In genomic region chr4:142687547-142688275, GRCh38 we compare ENCODE assay signal across 20 cellular contexts.
A peak's percentile ranks its signal among the peaks of the same experiment; 100 is the strongest.
DNase-seq lines count a peak whose midpoint lies in the region; ATAC-seq and TF ChIP-seq lines count a peak whose summit lies in the region.
"Had no signal": no experiment of that assay in that cellular context is flagged by ENCODE, and none has a peak within 500 bp of the region (broad histone marks: within the 10 kb centered on the region; RNA-seq: fewer than 3 reads in every experiment).

No MANE protein-coding gene starts in this region.

- TF ChIP-seq CTCF in cardiac muscle cell (IDR thresholded peaks at IDR 0.05; ENCODE audit: low read depth, low read length) (no peak), Calu3 (IDR thresholded peaks at IDR 0.05; ENCODE audit: unreplicated experiment) (no peak), foreskin keratinocyte (conservative IDR thresholded peaks at IDR 0.05) (no peak)

- H3K27ac ChIP-seq in cardiac muscle cell (peak overlapping the region; percentile 13), right cardiac atrium (ENCODE audit: low read length) (no peak overlapping the region), foreskin keratinocyte (no peak overlapping the region)
- H3K27ac ChIP-seq: C4-2B, RWPE1 had no signal

- CTCF ChIA-PET in activated CD4-positive, alpha-beta T cell treated with anti-CD3 and anti-CD28 coated beads, Interleukin-2, amount 10 ng/mL, durations not matched to agents 7 days and 5 days (lab: Charles Lee): interaction anchor here (2.0 kb wide), 1 partner anchor 9 kb away, joined by 6 read pairs; no protein-coding TSS in a partner anchor
- CTCF ChIA-PET in Calu3 (lab: Charles Lee): interaction anchor here (0.6 kb wide), 2 partner anchors 97 to 336 kb away, joined by 3 to 4 read pairs; no protein-coding TSS in a partner anchor

- BruUV-seq in Calu3 (replicated peaks; lab: Mats Ljungman, UMichigan): no TSS peak

- H3K27me3 Mint-ChIP-seq in activated CD4-positive, alpha-beta T cell treated with anti-CD3 and anti-CD28 coated beads, Interleukin-2, amount 10 ng/mL, durations not matched to agents 7 days and 5 days: no peaks in the 10 kb centered on the region
- H3K27me3 Mint-ChIP-seq in Calu3 (ENCODE audit: unreplicated experiment): no peaks in the 10 kb centered on the region
- H3K27me3 Mint-ChIP-seq: IgD-negative memory B cell had no signal

- no peak overlapping the region for H3K4me3 Mint-ChIP-seq in activated CD4-positive, alpha-beta T cell treated with anti-CD3 and anti-CD28 coated beads, Interleukin-2, amount 10 ng/mL, durations not matched to agents 7 days and 5 days
- no peak overlapping the region for H3K4me3 Mint-ChIP-seq in Calu3 (ENCODE audit: low read depth, unreplicated experiment)
- H3K4me3 Mint-ChIP-seq: IgD-negative memory B cell had no signal

- intact Hi-C loops in right cardiac atrium (cut with DNase I) (no loop called here), Calu3 (cut with micrococcal nuclease; ENCODE audit: unreplicated experiment) (no loop called here)

- H3K4me3 ChIP-seq in cardiac muscle cell: no peak overlapping the region
- no peak overlapping the region for H3K4me3 ChIP-seq in right cardiac atrium (ENCODE audit: low read length)

- peaks cover 37% of the 10 kb centered on the region for H3K9me3 Mint-ChIP-seq in activated CD4-positive, alpha-beta T cell treated with anti-CD3 and anti-CD28 coated beads, Interleukin-2, amount 10 ng/mL, durations not matched to agents 7 days and 5 days
- no peaks in the 10 kb centered on the region for H3K9me3 Mint-ChIP-seq in Calu3 (ENCODE audit: low read depth, unreplicated experiment)

- no peak for DNase-seq in activated CD4-positive, alpha-beta T cell treated with anti-CD3 and anti-CD28 coated beads, Interleukin-2, amount 10 ng/mL, durations not matched to agents 7 days and 5 days
- DNase-seq in activated CD4-positive, alpha-beta T cell treated with anti-CD3 and anti-CD28 coated beads for 48 hours: no peak
- no peak for DNase-seq in cardiac muscle cell (ENCODE audit: low read depth in 1 of 2, low spot score in 1 of 2)
- no peak for DNase-seq in right cardiac atrium
- no peak for DNase-seq in Calu3
- DNase-seq in foreskin keratinocyte: peak in 1 of 2 donors; percentile 29
- DNase-seq in GOT3 (lab: John Stamatoyannopoulos, UW): no peak
- DNase-seq: DMS53; GDM1; NCI-H1105; NCI-H146; NCI-H2029 treated with DMSO at 0.1 percent for 48 hours; NCI-H226; NCI-H510A treated with DMSO at 0.1 percent for 48 hours; NCI-H748 treated with DMSO at 0.1 percent for 48 hours; NK-92 treated with Interleukin-12 subunit alpha and Interleukin-12 subunit beta, amount 100 ng/mL, for 24 hours had no signal

- 77% methylated on average over 6 of the region's 6 CpGs for WGBS in right cardiac atrium

- H3K36me3 Mint-ChIP-seq in activated CD4-positive, alpha-beta T cell treated with anti-CD3 and anti-CD28 coated beads, Interleukin-2, amount 10 ng/mL, durations not matched to agents 7 days and 5 days (ENCODE audit: low read depth): peaks cover 30% of the 10 kb centered on the region
- H3K36me3 Mint-ChIP-seq in Calu3 (ENCODE audit: insufficient read depth, unreplicated experiment): peaks cover 8% of the 10 kb centered on the region
- H3K36me3 Mint-ChIP-seq: IgD-negative memory B cell had no signal

- H3K9me3 ChIP-seq in cardiac muscle cell (ENCODE audit: low read depth): no peaks in the 10 kb centered on the region
- no peaks in the 10 kb centered on the region for H3K9me3 ChIP-seq in right cardiac atrium (ENCODE audit: control insufficient read depth, low read length)

- H3K27me3 ChIP-seq in cardiac muscle cell: no peaks in the 10 kb centered on the region
- H3K27me3 ChIP-seq in right cardiac atrium (ENCODE audit: control insufficient read depth, insufficient read depth): no peaks in the 10 kb centered on the region
- H3K27me3 ChIP-seq in foreskin keratinocyte: no peaks in the 10 kb centered on the region

- POLR2A ChIA-PET in activated CD4-positive, alpha-beta T cell treated with anti-CD3 and anti-CD28 coated beads, Interleukin-2, amount 10 ng/mL, durations not matched to agents 7 days and 5 days (lab: Charles Lee): no interaction called here

- peak overlapping the region; percentile 1 for H3K27ac Mint-ChIP-seq in activated CD4-positive, alpha-beta T cell treated with anti-CD3 and anti-CD28 coated beads, Interleukin-2, amount 10 ng/mL, durations not matched to agents 7 days and 5 days
- H3K27ac Mint-ChIP-seq in Calu3 (ENCODE audit: unreplicated experiment): peak overlapping the region; percentile 5
- H3K27ac Mint-ChIP-seq: IgD-negative memory B cell had no signal

- peaks cover 31% of the 10 kb centered on the region for H3K4me1 Mint-ChIP-seq in activated CD4-positive, alpha-beta T cell treated with anti-CD3 and anti-CD28 coated beads, Interleukin-2, amount 10 ng/mL, durations not matched to agents 7 days and 5 days
- H3K4me1 Mint-ChIP-seq in Calu3 (ENCODE audit: low read depth, unreplicated experiment): peaks cover 22% of the 10 kb centered on the region
- H3K4me1 Mint-ChIP-seq: IgD-negative memory B cell had no signal

- H3K36me3 ChIP-seq in cardiac muscle cell: no peaks in the 10 kb centered on the region

- H3K4me1 ChIP-seq in cardiac muscle cell (ENCODE audit: low read depth): peaks cover 18% of the 10 kb centered on the region
- no peaks in the 10 kb centered on the region for H3K4me1 ChIP-seq in right cardiac atrium (ENCODE audit: control insufficient read depth, insufficient read depth, low read length)
- H3K4me1 ChIP-seq in foreskin keratinocyte: no peaks in the 10 kb centered on the region

- ATAC-seq in right cardiac atrium (no peak), foreskin keratinocyte (peak; percentile 74), GM21786 (IDR thresholded peaks at IDR 0.05; ENCODE audit: unreplicated experiment) (no peak)
